ENCODE assay signal across 9 cellular contexts in the genomic region with DNA sequence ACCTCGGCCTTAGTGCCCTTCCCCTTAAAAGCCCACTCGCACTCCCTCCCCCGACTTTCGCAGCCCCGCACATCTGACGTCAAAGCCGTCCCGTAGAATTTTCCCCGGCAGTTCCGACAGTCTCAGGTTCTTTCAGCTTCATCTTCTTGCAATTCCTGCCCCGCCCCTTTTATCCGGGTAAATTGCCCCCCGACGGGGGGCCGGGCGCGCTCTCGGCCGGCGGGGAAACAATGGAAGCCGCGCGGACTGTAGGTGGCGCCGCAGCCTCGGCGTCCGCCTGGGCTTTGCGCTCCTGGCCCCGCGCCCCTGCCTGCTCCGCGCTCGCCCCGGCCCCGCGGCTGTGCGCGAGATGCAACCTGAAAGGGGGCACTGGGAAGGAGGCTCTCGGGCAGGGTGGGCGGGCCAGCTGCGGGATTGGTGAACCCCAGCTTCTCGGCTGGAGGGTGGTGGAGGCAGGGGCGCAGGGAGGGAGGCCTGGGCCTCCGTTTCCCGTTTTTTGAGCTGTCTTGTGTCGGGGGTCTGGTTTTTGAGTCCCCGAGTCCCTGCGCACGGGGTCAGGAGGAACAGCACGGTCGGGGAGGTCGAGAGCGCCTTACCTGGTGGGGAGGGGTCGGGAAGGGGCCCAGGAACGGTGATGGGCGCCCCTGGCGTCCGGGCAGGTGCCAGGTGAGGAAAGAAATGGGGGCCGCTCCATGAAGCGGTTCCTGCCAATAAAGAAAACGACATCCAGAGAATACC. TPM values are rescaled to one million over a fixed set of nuclear protein-coding genes. Genes with fewer than 3 reads are reported as not detected.
DNase-seq lines count a peak whose midpoint lies in the region; ATAC-seq and TF ChIP-seq lines count a peak whose summit lies in the region.
"Had no signal": no experiment of that assay in that cellular context is flagged by ENCODE, and none has a peak within 500 bp of the region (broad histone marks: within the 10 kb centered on the region; RNA-seq: fewer than 3 reads in every experiment).

No MANE protein-coding gene starts in this region.

- in situ Hi-C loops in mammary epithelial cell (cut with MboI; ENCODE audit: low sequenced_read_pairs in 2 of 2), result no loop called here

- no peak overlapping the region for H2BK5ac ChIP-seq in mesendoderm (ENCODE audit: low read length)

- no TSS peak for BruUV-seq in mammary epithelial cell (replicated peaks; lab: Mats Ljungman, UMichigan)

- H3K4me3 Mint-ChIP-seq in CD8-positive, alpha-beta memory T cell, result peak overlapping the region in 2 of 7 donors; percentile 29 to 44

- TF ChIP-seq CTCF in mammary epithelial cell (conservative IDR thresholded peaks at IDR 0.05 in 1 of 2, IDR thresholded peaks at IDR 0.05 in 1 of 2; ENCODE audit: extremely low read depth in 1 of 2, insufficient read depth in 1 of 2, low read depth in 1 of 2, low read length in 2 of 2), result no peak

- no peak overlapping the region for H4K8ac ChIP-seq in mesendoderm (ENCODE audit: low read depth, low read length)

- H3K4me1 ChIP-seq in mammary epithelial cell (ENCODE audit: insufficient read depth, low read length) (peaks cover 19% of the 10 kb centered on the region), mesendoderm (ENCODE audit: control insufficient read depth, low read depth, low read length) (no peaks in the 10 kb centered on the region)
- H3K4me1 ChIP-seq in CD8-positive, alpha-beta memory T cell (ENCODE audit: insufficient read depth, low read length), result no peaks in the 10 kb centered on the region

- no peak overlapping the region for H4K5ac ChIP-seq in mesendoderm (ENCODE audit: low read length)

- H3K4me3 ChIP-seq in mammary epithelial cell (replicated peaks in 1 of 3; ENCODE audit: insufficient read depth in 1 of 3, low read depth in 2 of 3, low read length in 3 of 3) (no peak overlapping the region), mesendoderm (ENCODE audit: low read length) (peak overlapping the region; percentile 22)
- no peak overlapping the region for H3K4me3 ChIP-seq in CD8-positive, alpha-beta memory T cell (ENCODE audit: low read length)

- H3K9me3 ChIP-seq in mammary epithelial cell (replicated peaks; ENCODE audit: insufficient read depth, low read length), result no peaks in the 10 kb centered on the region
- H3K9me3 ChIP-seq in CD8-positive, alpha-beta memory T cell (ENCODE audit: low read length), result no peaks in the 10 kb centered on the region

- H3K27me3 Mint-ChIP-seq in CD8-positive, alpha-beta memory T cell, result peaks cover 24 to 56% of the 10 kb centered on the region in 2 donors

- no peak overlapping the region for H2BK15ac ChIP-seq in mesendoderm (replicated peaks; ENCODE audit: low read depth)

- no peaks in the 10 kb centered on the region for H3K79me1 ChIP-seq in mesendoderm (ENCODE audit: low read length)

- 82% methylated on average over 17 of the region's 62 CpGs for WGBS in mammary epithelial cell (ENCODE audit: low coverage, missing lambda C conversion rate)
- no CpG with 5 or more reads among the region's 62 CpGs for WGBS in mesendoderm (ENCODE audit: extremely low coverage, insufficient coverage, low lambda C conversion rate)

- H3K79me2 ChIP-seq in mammary epithelial cell (ENCODE audit: insufficient read depth, low read length) (no peaks in the 10 kb centered on the region), mesendoderm (ENCODE audit: control insufficient read depth, insufficient read depth, low read length) (no peaks in the 10 kb centered on the region)

- H3K36me3 ChIP-seq in mammary epithelial cell (ENCODE audit: insufficient read depth, low read length) (no peaks in the 10 kb centered on the region), mesendoderm (ENCODE audit: control insufficient read depth, insufficient read depth, low read length) (no peaks in the 10 kb centered on the region)
- H3K36me3 ChIP-seq in CD8-positive, alpha-beta memory T cell (ENCODE audit: insufficient read depth, low read length), result no peaks in the 10 kb centered on the region

- H3K27ac Mint-ChIP-seq in CD8-positive, alpha-beta memory T cell, result no peak overlapping the region

- no peaks in the 10 kb centered on the region for H3K36me3 Mint-ChIP-seq in CD8-positive, alpha-beta memory T cell

- H2BK120ac ChIP-seq in mesendoderm (ENCODE audit: low read depth, low read length), result no peak overlapping the region

- peak overlapping the region; percentile 65 for H3K56ac ChIP-seq in mesendoderm (ENCODE audit: low read length)

- intact Hi-C loops in mammary epithelial cell (cut with micrococcal nuclease), result loop anchor here (1.0 to 2.0 kb wide), 2 partner anchors 96 to 184 kb away; no protein-coding TSS in a partner anchor

- H3K4me1 Mint-ChIP-seq in CD8-positive, alpha-beta memory T cell, result peaks cover 5 to 23% (median 15%) of the 10 kb centered on the region in 3 donors

- H3K4ac ChIP-seq in mesendoderm (ENCODE audit: low read depth, low read length), result no peak overlapping the region

- H2AK5ac ChIP-seq in mesendoderm (ENCODE audit: low read length), result no peak overlapping the region

- no peaks in the 10 kb centered on the region for H4K20me1 ChIP-seq in mammary epithelial cell (ENCODE audit: insufficient read depth, low read length)

- H2AFZ ChIP-seq in mammary epithelial cell (ENCODE audit: low read depth, low read length), result peak overlapping the region; percentile 52

- CTCF ChIA-PET in mammary epithelial cell (lab: Charles Lee; ENCODE audit: low non-redundant PET), result interaction anchor here (0.7 kb wide), 1 partner anchor 246 kb away, joined by 4 read pairs; no protein-coding TSS in a partner anchor
- CTCF ChIA-PET in CD8-positive, alpha-beta memory T cell (lab: Charles Lee), result no interaction called here

- DNase-seq in EH (ENCODE audit: low read depth) (peak; percentile 11), NCI-H1092 (lab: John Stamatoyannopoulos, UW) (peak; percentile 51), mammary epithelial cell (no peak), mesendoderm (peak; percentile 95), inferior parietal cortex (ENCODE audit: extremely low spot score) (no peak)
- DNase-seq in CD8-positive, alpha-beta memory T cell, result no peak
- DNase-seq in activated CD8-positive, alpha-beta memory T cell treated with anti-CD3 and anti-CD28 coated beads, Interleukin-2, amount 50 U/mL, for 48 hours, result no peak

- H3K27ac ChIP-seq in mammary epithelial cell (ENCODE audit: insufficient read depth, low read depth, low read length) (no peak overlapping the region), mesendoderm (ENCODE audit: low read depth, low read length) (no peak overlapping the region)
- H3K27ac ChIP-seq in CD8-positive, alpha-beta memory T cell (ENCODE audit: low read depth, low read length), result no peak overlapping the region

- H3K27me3 ChIP-seq in mammary epithelial cell (ENCODE audit: insufficient read depth, low read length) (peaks cover 8% of the 10 kb centered on the region), mesendoderm (ENCODE audit: insufficient read depth, low read length, poor library complexity) (peaks cover 2% of the 10 kb centered on the region)
- H3K27me3 ChIP-seq in CD8-positive, alpha-beta memory T cell (ENCODE audit: insufficient read depth, low read length, poor library complexity, severe bottlenecking), result peaks cover 10% of the 10 kb centered on the region

- peak overlapping the region; percentile 63 for H3K18ac ChIP-seq in mesendoderm (ENCODE audit: low read length)

- H3K4me2 ChIP-seq in mammary epithelial cell (ENCODE audit: insufficient read depth, low read depth, low read length), result no peak overlapping the region
- peak overlapping the region; percentile 72 for H3K4me2 ChIP-seq in mesendoderm (ENCODE audit: low read length)

- H3K9ac ChIP-seq in mammary epithelial cell (ENCODE audit: insufficient read depth, low read length) (no peak overlapping the region), mesendoderm (ENCODE audit: low read length) (peak overlapping the region; percentile 39)

- dilution Hi-C loops in mammary epithelial cell (cut with HindIII; ENCODE audit: low sequenced_read_pairs), result no loop called here

- no peak overlapping the region for H3K23ac ChIP-seq in mesendoderm (ENCODE audit: low read length)

- H3K9me3 Mint-ChIP-seq in CD8-positive, alpha-beta memory T cell, result no peaks in the 10 kb centered on the region

- no peak for ATAC-seq in GM18517 (IDR thresholded peaks at IDR 0.05; ENCODE audit: unreplicated experiment)

- POLR2A ChIA-PET in CD8-positive, alpha-beta memory T cell (lab: Charles Lee), result no interaction called here

RNA-seq across cellular contexts. Expression of gene FGF19, which starts 0.9 kb away (rescaled TPM):
- total RNA-seq in mammary epithelial cell, result under 1 TPM in 1 of 2 donors, not detected in 1; 0.35 TPM
- 0.02 TPM for polyA plus RNA-seq in mammary epithelial cell
- polyA minus RNA-seq in mammary epithelial cell, result not detected
- polyA plus RNA-seq in mesendoderm (2013, experiment 1 of 2), result 17.5 TPM
- polyA plus RNA-seq in mesendoderm (2013, experiment 2 of 2), result 17.8 TPM
- total RNA-seq in CD8-positive, alpha-beta memory T cell, result not detected
- polyA plus RNA-seq in CD8-positive, alpha-beta memory T cell, result not detected
- total RNA-seq: mononuclear cell had no signal

RNA-seq across cellular contexts. Expression of gene LTO1, which starts 29.5 kb away (rescaled TPM):
- total RNA-seq in mammary epithelial cell, result 10 to 100 TPM; 20.2 to 34.4 TPM
- 15.9 TPM for polyA plus RNA-seq in mammary epithelial cell
- 8.8 TPM for polyA minus RNA-seq in mammary epithelial cell
- 9.5 TPM for polyA plus RNA-seq in mesendoderm (2013, experiment 1 of 2)
- 9.3 TPM for polyA plus RNA-seq in mesendoderm (2013, experiment 2 of 2)
- 10 to 100 TPM; 24.8 to 25.0 TPM for total RNA-seq in CD8-positive, alpha-beta memory T cell
- 15.8 TPM for polyA plus RNA-seq in CD8-positive, alpha-beta memory T cell

Comparison
In these comparisons a context has a peak if more than half of its experiments do, and no peak if none do; other contexts are left out.
1. DNase-seq: peak in EH (single experiment), NCI-H1092 (single experiment) and mesendoderm (single experiment); none in mammary epithelial cell (single experiment), inferior parietal cortex (single experiment), CD8-positive, alpha-beta memory T cell (0 of 5) and activated CD8-positive, alpha-beta memory T cell treated with anti-CD3 and anti-CD28 coated beads, Interleukin-2, amount 50 U/mL, for 48 hours (single experiment).